1 cellular context compared by ENCODE assay signal in the genomic region with DNA sequence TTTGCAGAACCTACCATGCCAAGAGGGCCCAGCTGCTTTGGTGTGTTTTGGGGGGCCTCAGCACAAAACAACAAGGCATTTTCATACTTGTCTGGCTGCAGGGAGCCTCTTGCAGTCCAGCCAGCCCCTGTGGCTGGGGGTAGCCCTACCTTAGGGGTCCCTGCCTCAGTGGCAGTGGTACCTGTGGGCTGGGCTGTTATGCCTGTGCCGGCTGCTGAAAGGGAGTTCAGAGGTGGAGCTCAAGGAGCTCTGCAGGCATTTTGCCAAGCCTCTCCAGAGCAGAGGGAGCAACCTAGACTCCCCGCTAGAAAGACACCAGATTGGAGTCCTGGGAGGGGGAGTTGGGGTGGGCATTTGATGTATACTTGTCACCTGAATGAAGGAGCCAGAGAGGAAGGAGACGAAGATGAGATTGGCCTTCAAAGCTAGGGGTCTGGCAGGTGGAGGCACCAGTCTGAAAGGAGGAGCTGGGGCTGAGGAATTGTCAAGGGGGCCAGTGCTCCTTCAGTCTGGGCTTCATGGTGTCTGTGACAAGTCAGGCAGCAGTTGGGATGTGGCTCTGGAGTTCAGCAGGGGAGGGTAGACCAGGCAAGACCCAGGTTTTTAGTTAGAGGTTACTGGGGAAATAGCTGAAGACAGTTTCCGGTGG.
TF ChIP-seq lines count a peak whose summit lies in the region.

No MANE protein-coding gene starts in this region.

TF ChIP-seq in endothelial cell of umbilical vein, 7 proteins besides CTCF, POLR2A, EP300 and RAD21:
- TF ChIP-seq FOS (IDR thresholded peaks at IDR 0.05; ENCODE audit: borderline replicate concordance, insufficient read depth, low read length) (no peak), MYC (IDR thresholded peaks at IDR 0.05; ENCODE audit: low read depth, low read length) (no peak), POLR2AphosphoS5 (IDR thresholded peaks at IDR 0.05; ENCODE audit: insufficient read depth, low read depth, low read length) (no peak), EZH2 (IDR thresholded peaks at IDR 0.05; ENCODE audit: borderline replicate concordance, low read depth, low read length, severe bottlenecking) (no peak), JUN (IDR thresholded peaks at IDR 0.05; ENCODE audit: borderline replicate concordance, insufficient read depth, insufficient read length, low read depth) (no peak), GATA2 (IDR thresholded peaks at IDR 0.05; ENCODE audit: insufficient read depth, insufficient read length, low read depth, low read length) (no peak)
- TF ChIP-seq, protein P1, sequence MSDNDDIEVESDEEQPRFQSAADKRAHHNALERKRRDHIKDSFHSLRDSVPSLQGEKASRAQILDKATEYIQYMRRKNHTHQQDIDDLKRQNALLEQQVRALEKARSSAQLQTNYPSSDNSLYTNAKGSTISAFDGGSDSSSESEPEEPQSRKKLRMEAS (IDR thresholded peaks at IDR 0.05; ENCODE audit: insufficient read depth, insufficient read length): no peak
